Comparison of ENCODE assay signal across 17 cellular contexts in the genomic region with DNA sequence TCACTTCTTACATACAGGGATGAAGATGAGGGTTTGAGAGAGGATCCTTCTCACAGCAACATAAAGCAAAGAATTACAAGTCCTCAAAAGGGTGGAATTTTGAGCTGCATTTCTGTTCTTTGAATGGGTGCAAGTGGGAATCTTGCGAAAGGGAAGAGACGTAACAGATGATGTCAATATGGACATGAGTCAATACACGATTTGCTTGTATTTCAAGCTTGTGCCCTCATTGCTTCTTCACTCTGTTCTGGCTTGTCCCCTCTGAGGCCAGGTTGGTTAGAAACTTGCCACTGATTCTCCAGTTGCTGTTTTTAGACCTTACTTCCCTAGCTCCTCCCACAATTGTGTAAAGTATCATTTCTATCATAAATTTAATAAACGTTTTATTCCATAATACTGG.
DNase-seq lines count a peak whose midpoint lies in the region; ATAC-seq and TF ChIP-seq lines count a peak whose summit lies in the region.
"Had no signal": no experiment of that assay in that cellular context is flagged by ENCODE, and none has a peak within 500 bp of the region (broad histone marks: within the 10 kb centered on the region; RNA-seq: fewer than 3 reads in every experiment).

No MANE protein-coding gene starts in this region.

- CTCF ChIA-PET in WTC11 (lab: Charles Lee) = interaction anchor here (0.6 to 1.6 kb wide), 2 partner anchors 15 to 118 kb away, joined by 3 to 10 read pairs; no protein-coding TSS in a partner anchor

- no peaks in the 10 kb centered on the region for H3K9me2 ChIP-seq in GM23248 (ENCODE audit: insufficient read depth)

- H3K9ac ChIP-seq in GM23248 = no peak overlapping the region
- H3K9ac ChIP-seq: BLaER1 treated with 17β-estradiol and CSF1 and Interleukin-3, amounts not matched to agents 10 nM and 100 nM had no signal

- H3K9me3 Mint-ChIP-seq in WTC11 = peaks cover 6% of the 10 kb centered on the region; the same call in 1 of the 2 replicates
- H3K9me3 Mint-ChIP-seq: CD8-positive, alpha-beta T cell; H9 had no signal

- in situ Hi-C loops in GM23248 (cut with MboI) = no loop called here

- no peak overlapping the region for H2AFZ ChIP-seq in GM23248

- H3K4me2 ChIP-seq in GM23248 (ENCODE audit: unreplicated experiment) = no peak overlapping the region
- H3K4me2 ChIP-seq: BLaER1 treated with 17β-estradiol and CSF1 and Interleukin-3, amounts not matched to agents 10 nM and 100 nM had no signal

- WGBS in GM23248 (ENCODE audit: low coverage in 1 of 2, low lambda C conversion rate in 2 of 2, missing lambda C conversion rate in 2 of 2), 2 experiments = 59 to 66% methylated on average over 4 of the region's 4 CpGs

- H3K9me3 ChIP-seq in GM23248 (ENCODE audit: low read depth) = no peaks in the 10 kb centered on the region

- H4K20me1 ChIP-seq in GM23248 (ENCODE audit: insufficient read depth) = no peaks in the 10 kb centered on the region
- H4K20me1 ChIP-seq: BLaER1 treated with 17β-estradiol and CSF1 and Interleukin-3, amounts not matched to agents 10 nM and 100 nM had no signal

- peak overlapping the region; percentile 5; the same call in 1 of the 2 replicates for H3K27ac Mint-ChIP-seq in WTC11
- H3K27ac Mint-ChIP-seq: B cell; CD8-positive, alpha-beta T cell; H9 had no signal

- H3K27ac ChIP-seq in GM23248 (no peak overlapping the region), epithelial cell of prostate (no peak overlapping the region), foreskin keratinocyte (no peak overlapping the region)
- H3K27ac ChIP-seq: BLaER1 treated with 17β-estradiol and CSF1 and Interleukin-3, amounts not matched to agents 10 nM and 100 nM had no signal

- H3K79me2 ChIP-seq in GM23248 (ENCODE audit: insufficient read depth) = no peaks in the 10 kb centered on the region

- 0 out of 2 replicates have a peak, but pooled peaks cover 12% of the 10 kb centered on the region for H3K27me3 ChIP-seq in GM23248 (replicated peaks; ENCODE audit: insufficient read depth)
- no peaks in the 10 kb centered on the region for H3K27me3 ChIP-seq in foreskin keratinocyte
- H3K27me3 ChIP-seq: BLaER1 treated with 17β-estradiol and CSF1 and Interleukin-3, amounts not matched to agents 10 nM and 100 nM had no signal

- DNase-seq in GM23248 (peak; percentile 19), WTC11 (ENCODE audit: low spot score) (no peak), epithelial cell of prostate (ENCODE audit: low read depth, low spot score) (peak; percentile 18), foreskin keratinocyte (peak; percentile 51 to 58), GM10266 (ENCODE audit: extremely low spot score) (no peak)
- DNase-seq: Calu3; CD8-positive, alpha-beta T cell; DMS 273 treated with DMSO at 0.1 percent for 48 hours; DMS53; DND-41; EL; GOT3; H9 had no signal

- H3K4me3 ChIP-seq in GM23248 = no peak overlapping the region
- H3K4me3 ChIP-seq: BLaER1 treated with 17β-estradiol and CSF1 and Interleukin-3, amounts not matched to agents 10 nM and 100 nM had no signal

- no peaks in the 10 kb centered on the region for H3K36me3 ChIP-seq in GM23248 (ENCODE audit: low read depth)
- H3K36me3 ChIP-seq: BLaER1 treated with 17β-estradiol and CSF1 and Interleukin-3, amounts not matched to agents 10 nM and 100 nM had no signal

- no peak for TF ChIP-seq CTCF in WTC11 (IDR thresholded peaks at IDR 0.05)
- TF ChIP-seq CTCF in foreskin keratinocyte (conservative IDR thresholded peaks at IDR 0.05) = no peak
- no peak for TF ChIP-seq CTCF in GM10266 (IDR thresholded peaks at IDR 0.05; ENCODE audit: control insufficient read depth, insufficient read depth, low read depth, missing control alignments)

- no peaks in the 10 kb centered on the region for H3K36me3 Mint-ChIP-seq in WTC11
- H3K36me3 Mint-ChIP-seq: CD8-positive, alpha-beta T cell had no signal

- POLR2A ChIA-PET in WTC11 (lab: Charles Lee) = interaction anchor here (0.7 kb wide), 1 partner anchor 284 kb away, joined by 3 read pairs; no protein-coding TSS in a partner anchor

- no peaks in the 10 kb centered on the region for H3K27me3 Mint-ChIP-seq in WTC11 (ENCODE audit: low read depth)

- ATAC-seq in WTC11 (no peak), foreskin keratinocyte (no peak), HG02884 (IDR thresholded peaks at IDR 0.05; ENCODE audit: unreplicated experiment) (no peak), GM19351 (IDR thresholded peaks at IDR 0.05; ENCODE audit: unreplicated experiment) (no peak)
- ATAC-seq: CD8-positive, alpha-beta T cell had no signal

- H3K4me1 ChIP-seq in GM23248 (ENCODE audit: insufficient read depth) (no peaks in the 10 kb centered on the region), foreskin keratinocyte (no peaks in the 10 kb centered on the region)

- H3K4me1 Mint-ChIP-seq in WTC11 = peaks cover 61% of the 10 kb centered on the region
- H3K4me1 Mint-ChIP-seq: B cell had no signal

- no peaks in the 10 kb centered on the region for H3F3A ChIP-seq in GM23248 (ENCODE audit: insufficient read depth)

- no peak overlapping the region for H3K4me3 Mint-ChIP-seq in WTC11
- H3K4me3 Mint-ChIP-seq: B cell; CD8-positive, alpha-beta T cell; H9 had no signal

TF ChIP-seq in WTC11, 78 proteins besides CTCF, POLR2A, EP300 and RAD21 (continues in another document):
- TF ChIP-seq, protein P1, sequence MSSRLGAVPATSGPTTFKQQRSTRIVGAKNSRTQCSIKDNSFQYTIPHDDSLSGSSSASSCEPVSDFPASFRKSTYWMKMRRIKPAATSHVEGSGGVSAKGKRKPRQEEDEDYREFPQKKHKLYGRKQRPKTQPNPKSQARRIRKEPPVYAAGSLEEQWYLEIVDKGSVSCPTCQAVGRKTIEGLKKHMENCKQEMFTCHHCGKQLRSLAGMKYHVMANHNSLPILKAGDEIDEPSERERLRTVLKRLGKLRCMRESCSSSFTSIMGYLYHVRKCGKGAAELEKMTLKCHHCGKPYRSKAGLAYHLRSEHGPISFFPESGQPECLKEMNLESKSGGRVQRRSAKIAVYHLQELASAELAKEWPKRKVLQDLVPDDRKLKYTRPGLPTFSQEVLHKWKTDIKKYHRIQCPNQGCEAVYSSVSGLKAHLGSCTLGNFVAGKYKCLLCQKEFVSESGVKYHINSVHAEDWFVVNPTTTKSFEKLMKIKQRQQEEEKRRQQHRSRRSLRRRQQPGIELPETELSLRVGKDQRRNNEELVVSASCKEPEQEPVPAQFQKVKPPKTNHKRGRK (CRISPR knock-in tag; IDR thresholded peaks at IDR 0.05; ENCODE audit: borderline replicate concordance) = no peak
- TF ChIP-seq JAZF1 (CRISPR knock-in tag; IDR thresholded peaks at IDR 0.05) = no peak
- TF ChIP-seq ZNF121 (CRISPR knock-in tag; IDR thresholded peaks at IDR 0.05) = no peak
- no peak for TF ChIP-seq ZNF263 (CRISPR knock-in tag; IDR thresholded peaks at IDR 0.05; ENCODE audit: low read depth)
- no peak for TF ChIP-seq CREM (CRISPR knock-in tag; IDR thresholded peaks at IDR 0.05)
- TF ChIP-seq NFATC4 (CRISPR knock-in tag; IDR thresholded peaks at IDR 0.05) = no peak
- no peak for TF ChIP-seq ATF2 (CRISPR knock-in tag; IDR thresholded peaks at IDR 0.05; ENCODE audit: borderline replicate concordance, low read depth)
- no peak for TF ChIP-seq SMAD4 (CRISPR knock-in tag; IDR thresholded peaks at IDR 0.05)
- no peak for TF ChIP-seq RELA (CRISPR knock-in tag; IDR thresholded peaks at IDR 0.05; ENCODE audit: borderline replicate concordance)
- no peak for TF ChIP-seq NR1H2 (CRISPR knock-in tag; IDR thresholded peaks at IDR 0.05)
- TF ChIP-seq HMGA2 (CRISPR knock-in tag; IDR thresholded peaks at IDR 0.05) = no peak
- no peak for TF ChIP-seq PREB (CRISPR knock-in tag; IDR thresholded peaks at IDR 0.05; ENCODE audit: borderline replicate concordance)
- TF ChIP-seq CREB1 (CRISPR knock-in tag; IDR thresholded peaks at IDR 0.05) = no peak
- no peak for TF ChIP-seq SMAD3 (CRISPR knock-in tag; IDR thresholded peaks at IDR 0.05; ENCODE audit: borderline replicate concordance)
- no peak for TF ChIP-seq NFE2L1 (CRISPR knock-in tag; IDR thresholded peaks at IDR 0.05)

Comparison
In these comparisons a context has a peak if more than half of its experiments do, and no peak if none do; other contexts are left out.
1. DNase-seq: peak in GM23248 (single experiment), epithelial cell of prostate (single experiment) and foreskin keratinocyte (2 of 2); none in WTC11 (single experiment) and GM10266 (single experiment).